In genomic region chr2:72361042-72361441, GRCh38 we compare ENCODE assay signal across 40 cellular contexts.
"Had no signal": no experiment of that assay in that cellular context is flagged by ENCODE, and none has a peak within 500 bp of the region (broad histone marks: within the 10 kb centered on the region; RNA-seq: fewer than 3 reads in every experiment).

No MANE protein-coding gene starts in this region.

- H3K4me1 ChIP-seq: adrenal gland, ascending aorta, body of pancreas, breast epithelium had no signal

- H3K4me3 ChIP-seq: adrenal gland, ascending aorta, body of pancreas, breast epithelium, cardiac muscle cell had no signal

- H3K27me3 Mint-ChIP-seq: activated naive CD4-positive, alpha-beta T cell treated with anti-CD3 and anti-CD28 coated beads, Interleukin-2, amount 10 ng/mL, durations not matched to agents 7 days and 5 days; activated naive CD4-positive, alpha-beta T cell treated with anti-CD3 and anti-CD28 coated beads, Interleukin-2, amount 50 U/mL, for 24 hours; activated naive CD8-positive, alpha-beta T cell; activated naive CD8-positive, alpha-beta T cell treated with anti-CD3 and anti-CD28 coated beads for 36 hours; activated naive CD8-positive, alpha-beta T cell treated with anti-CD3 and anti-CD28 coated beads, Interleukin-2, amount 10 ng/mL, durations not matched to agents 7 days and 5 days; activated naive CD8-positive, alpha-beta T cell treated with anti-CD3 and anti-CD28 coated beads, Interleukin-2, amount 50 U/mL, for 24 hours; activated T-cell treated with anti-CD3 and anti-CD28 coated beads, Interleukin-2, amount 50 U/mL, for 24 hours; activated T-helper 17 cell treated with anti-CD3 and anti-CD28 coated beads, Interleukin-2, amount 50 U/mL, for 72 hours; brain; central memory CD8-positive, alpha-beta T cell had no signal

- H3K4me1 Mint-ChIP-seq: activated naive CD4-positive, alpha-beta T cell treated with anti-CD3 and anti-CD28 coated beads, Interleukin-2, amount 10 ng/mL, durations not matched to agents 7 days and 5 days; activated naive CD4-positive, alpha-beta T cell treated with anti-CD3 and anti-CD28 coated beads, Interleukin-2, amount 50 U/mL, for 24 hours; activated naive CD8-positive, alpha-beta T cell treated with anti-CD3 and anti-CD28 coated beads for 36 hours; activated naive CD8-positive, alpha-beta T cell treated with anti-CD3 and anti-CD28 coated beads, Interleukin-2, amount 10 ng/mL, durations not matched to agents 7 days and 5 days; activated naive CD8-positive, alpha-beta T cell treated with anti-CD3 and anti-CD28 coated beads, Interleukin-2, amount 50 U/mL, for 24 hours; activated T-helper 17 cell treated with anti-CD3 and anti-CD28 coated beads, Interleukin-2, amount 50 U/mL, for 72 hours; brain; central memory CD8-positive, alpha-beta T cell had no signal

- H3K9me3 ChIP-seq: adrenal gland, ascending aorta, body of pancreas, breast epithelium had no signal

- DNase-seq: activated effector memory CD4-positive, alpha-beta T cell treated with anti-CD3 and anti-CD28 coated beads, Interleukin-2, amount 50 U/mL, for 16 hours; activated effector memory CD4-positive, alpha-beta T cell treated with Interleukin-2 at 50 U/mL for 16 hours; activated gamma-delta T cell; activated gamma-delta T cell treated with Interleukin-2 at 50 U/mL for 16 hours; activated naive CD4-positive, alpha-beta T cell; activated naive CD4-positive, alpha-beta T cell treated with anti-CD3 and anti-CD28 coated beads for 36 hours; activated naive CD4-positive, alpha-beta T cell treated with anti-CD3 and anti-CD28 coated beads, Interleukin-2, amount 10 ng/mL, durations not matched to agents 7 days and 5 days; activated naive CD4-positive, alpha-beta T cell treated with anti-CD3 and anti-CD28 coated beads, Interleukin-2, amount 50 U/mL, for 16 hours; activated naive CD4-positive, alpha-beta T cell treated with Interleukin-2 at 50 U/mL for 16 hours; activated naive CD8-positive, alpha-beta T cell treated with anti-CD3 and anti-CD28 coated beads for 36 hours; activated naive CD8-positive, alpha-beta T cell treated with anti-CD3 and anti-CD28 coated beads, Interleukin-2, amount 10 ng/mL, durations not matched to agents 7 days and 5 days; activated naive CD8-positive, alpha-beta T cell treated with anti-CD3 and anti-CD28 coated beads, Interleukin-2, amount 50 U/mL, for 24 hours; activated T-cell treated with anti-CD3 and anti-CD28 coated beads, Interleukin-2, amount 50 U/mL, for 1 hour; activated T-cell treated with anti-CD3 and anti-CD28 coated beads, Interleukin-2, amount 50 U/mL, for 24 hours; activated T-cell treated with anti-CD3 and anti-CD28 coated beads, Interleukin-2, amount 50 U/mL, for 4 hours; activated T-cell treated with anti-CD3 and anti-CD28 coated beads, Interleukin-2, amount 50 U/mL, for 48 hours; activated T-cell treated with anti-CD3 and anti-CD28 coated beads, Interleukin-2, amount 50 U/mL, for 72 hours; adrenal gland; amniotic stem cell; amygdala; anterior cingulate cortex; aorta; body of pancreas; brain microvascular endothelial cell; caudate nucleus; central memory CD4-positive, alpha-beta T cell; cerebellar nuclear complex had no signal

- H3K9me3 Mint-ChIP-seq: activated naive CD4-positive, alpha-beta T cell treated with anti-CD3 and anti-CD28 coated beads for 36 hours; activated naive CD4-positive, alpha-beta T cell treated with anti-CD3 and anti-CD28 coated beads, Interleukin-2, amount 10 ng/mL, durations not matched to agents 7 days and 5 days; activated naive CD4-positive, alpha-beta T cell treated with anti-CD3 and anti-CD28 coated beads, Interleukin-2, amount 50 U/mL, for 72 hours; activated naive CD8-positive, alpha-beta T cell treated with anti-CD3 and anti-CD28 coated beads for 36 hours; activated naive CD8-positive, alpha-beta T cell treated with anti-CD3 and anti-CD28 coated beads, Interleukin-2, amount 10 ng/mL, durations not matched to agents 7 days and 5 days; activated naive CD8-positive, alpha-beta T cell treated with anti-CD3 and anti-CD28 coated beads, Interleukin-2, amount 50 U/mL, for 24 hours; activated T-cell treated with anti-CD3 and anti-CD28 coated beads, Interleukin-2, amount 50 U/mL, for 24 hours; activated T-cell treated with anti-CD3 and anti-CD28 coated beads, Interleukin-2, amount 50 U/mL, for 4 hours; activated T-helper 1 cell treated with anti-CD3 and anti-CD28 coated beads, Interleukin-12 subunit alpha, Interleukin-12 subunit beta, Interleukin-2, Interleukin-4 antibody, amounts not matched to agents 30 ng/mL and 10 ng/mL and 1 ng/mL, durations not matched to agents 14 hours and 24 hours and 36 hours; activated T-helper 2 cell treated with anti-CD3 and anti-CD28 coated beads, Interferon-gamma antibody, Interleukin-2, Interleukin-4, amounts not matched to agents 10 μg/mL and 5 μg/mL and 100 μg/mL, durations not matched to agents 14 hours and 24 hours and 36 hours; brain; central memory CD8-positive, alpha-beta T cell had no signal

- H3K36me3 Mint-ChIP-seq: activated naive CD4-positive, alpha-beta T cell treated with anti-CD3 and anti-CD28 coated beads, Interleukin-2, amount 10 ng/mL, durations not matched to agents 7 days and 5 days had no signal

- H3K36me3 ChIP-seq: adrenal gland, brain microvascular endothelial cell, breast epithelium, cardiac muscle cell had no signal

- ATAC-seq: activated naive CD4-positive, alpha-beta T cell treated with anti-CD3 and anti-CD28 coated beads, Interleukin-2, amount 50 U/mL, for 72 hours; activated naive CD8-positive, alpha-beta T cell treated with anti-CD3 and anti-CD28 coated beads, Interleukin-2, amount 50 U/mL, for 24 hours; activated T-cell treated with anti-CD3 and anti-CD28 coated beads, Interleukin-2, amount 50 U/mL, for 4 hours; activated T-cell treated with anti-CD3 and anti-CD28 coated beads, Interleukin-2, amount 50 U/mL, for 72 hours; activated T-helper 17 cell treated with anti-CD3 and anti-CD28 coated beads, Interleukin-2, amount 50 U/mL, for 72 hours; body of pancreas had no signal

- FAIRE-seq: astrocyte, bronchial epithelial cell had no signal

- H3K27ac Mint-ChIP-seq: activated naive CD4-positive, alpha-beta T cell treated with anti-CD3 and anti-CD28 coated beads for 36 hours; activated naive CD4-positive, alpha-beta T cell treated with anti-CD3 and anti-CD28 coated beads, Interleukin-2, amount 10 ng/mL, durations not matched to agents 7 days and 5 days; activated naive CD4-positive, alpha-beta T cell treated with anti-CD3 and anti-CD28 coated beads, Interleukin-2, amount 50 U/mL, for 24 hours; activated naive CD4-positive, alpha-beta T cell treated with anti-CD3 and anti-CD28 coated beads, Interleukin-2, amount 50 U/mL, for 72 hours; activated naive CD8-positive, alpha-beta T cell; activated naive CD8-positive, alpha-beta T cell treated with anti-CD3 and anti-CD28 coated beads for 36 hours; activated naive CD8-positive, alpha-beta T cell treated with anti-CD3 and anti-CD28 coated beads, Interleukin-2, amount 10 ng/mL, durations not matched to agents 7 days and 5 days; activated naive CD8-positive, alpha-beta T cell treated with anti-CD3 and anti-CD28 coated beads, Interleukin-2, amount 50 U/mL, for 24 hours; activated T-cell treated with anti-CD3 and anti-CD28 coated beads, Interleukin-2, amount 50 U/mL, for 24 hours; activated T-cell treated with anti-CD3 and anti-CD28 coated beads, Interleukin-2, amount 50 U/mL, for 72 hours; activated T-helper 1 cell treated with anti-CD3 and anti-CD28 coated beads, Interleukin-12 subunit alpha, Interleukin-12 subunit beta, Interleukin-2, Interleukin-4 antibody, amounts not matched to agents 30 ng/mL and 10 ng/mL and 1 ng/mL, durations not matched to agents 14 hours and 24 hours and 36 hours; activated T-helper 17 cell treated with anti-CD3 and anti-CD28 coated beads, Interleukin-2, amount 50 U/mL, for 72 hours; activated T-helper 2 cell treated with anti-CD3 and anti-CD28 coated beads, Interferon-gamma antibody, Interleukin-2, Interleukin-4, amounts not matched to agents 10 μg/mL and 5 μg/mL and 100 μg/mL, durations not matched to agents 14 hours and 24 hours and 36 hours; brain had no signal

- H3K4me3 Mint-ChIP-seq: activated naive CD4-positive, alpha-beta T cell treated with anti-CD3 and anti-CD28 coated beads for 36 hours; activated naive CD4-positive, alpha-beta T cell treated with anti-CD3 and anti-CD28 coated beads, Interleukin-2, amount 10 ng/mL, durations not matched to agents 7 days and 5 days; activated naive CD4-positive, alpha-beta T cell treated with anti-CD3 and anti-CD28 coated beads, Interleukin-2, amount 50 U/mL, for 24 hours; activated naive CD8-positive, alpha-beta T cell; activated naive CD8-positive, alpha-beta T cell treated with anti-CD3 and anti-CD28 coated beads for 36 hours; activated naive CD8-positive, alpha-beta T cell treated with anti-CD3 and anti-CD28 coated beads, Interleukin-2, amount 10 ng/mL, durations not matched to agents 7 days and 5 days; activated naive CD8-positive, alpha-beta T cell treated with anti-CD3 and anti-CD28 coated beads, Interleukin-2, amount 50 U/mL, for 24 hours; activated T-cell treated with anti-CD3 and anti-CD28 coated beads, Interleukin-2, amount 50 U/mL, for 24 hours; activated T-cell treated with anti-CD3 and anti-CD28 coated beads, Interleukin-2, amount 50 U/mL, for 4 hours; activated T-cell treated with anti-CD3 and anti-CD28 coated beads, Interleukin-2, amount 50 U/mL, for 72 hours; activated T-helper 1 cell treated with anti-CD3 and anti-CD28 coated beads, Interleukin-12 subunit alpha, Interleukin-12 subunit beta, Interleukin-2, Interleukin-4 antibody, amounts not matched to agents 30 ng/mL and 10 ng/mL and 1 ng/mL, durations not matched to agents 14 hours and 24 hours and 36 hours; activated T-helper 17 cell treated with anti-CD3 and anti-CD28 coated beads, Interleukin-2, amount 50 U/mL, for 72 hours; brain; central memory CD8-positive, alpha-beta T cell had no signal

- H3K27me3 ChIP-seq: adrenal gland, ascending aorta, body of pancreas, brain microvascular endothelial cell, breast epithelium, cardiac muscle cell had no signal

- H3K27ac ChIP-seq: adrenal gland, ascending aorta, body of pancreas, brain microvascular endothelial cell, breast epithelium, cardiac muscle cell had no signal
